16 cellular contexts compared by ENCODE assay signal in the genomic region with DNA sequence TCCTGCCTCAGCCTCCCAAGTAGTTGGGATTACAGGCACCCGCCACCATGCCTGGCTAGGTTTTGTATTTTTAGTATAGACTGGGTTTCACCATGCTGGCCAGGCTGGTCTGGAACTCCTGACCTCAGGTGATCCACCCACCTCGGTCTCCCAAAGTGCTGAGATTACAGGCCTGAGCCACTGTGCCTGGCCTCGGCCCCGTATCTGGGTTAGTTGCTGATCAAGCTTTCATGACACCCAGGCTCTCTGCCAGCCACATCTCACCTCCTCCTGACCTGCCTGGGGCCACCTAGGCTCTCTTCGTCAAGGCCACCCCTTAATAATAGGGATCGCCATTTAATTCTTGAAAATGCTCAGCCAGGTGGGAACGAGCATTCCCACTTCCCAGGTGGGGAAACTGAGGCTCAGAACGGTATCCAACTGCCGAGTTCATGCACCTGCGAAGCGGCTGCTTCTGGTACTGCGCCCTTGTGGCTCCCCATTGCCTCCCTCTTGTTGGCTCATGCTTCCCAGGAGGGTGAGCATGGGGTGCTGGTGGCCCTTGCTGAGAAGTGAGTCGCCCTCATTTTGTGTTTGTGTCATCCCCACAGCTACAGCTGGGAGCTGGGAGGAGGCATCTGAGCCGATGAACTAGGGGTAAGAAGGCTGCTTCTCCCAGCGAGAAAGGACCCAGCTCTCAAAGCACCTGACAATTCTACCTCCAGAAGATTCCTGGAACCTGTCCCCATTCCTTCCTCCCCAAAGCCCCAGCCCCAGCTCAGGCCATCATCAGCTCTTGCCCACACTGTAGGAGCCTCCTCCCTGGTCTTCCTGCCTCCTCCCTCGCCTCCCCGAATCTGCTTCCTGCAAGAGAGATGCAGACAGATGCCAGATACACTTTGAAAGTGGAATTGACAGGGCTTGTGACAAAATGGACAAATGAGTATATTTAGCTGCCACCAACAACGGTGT. TPM values are rescaled to one million over a fixed set of nuclear protein-coding genes. Genes with fewer than 3 reads are reported as not detected.
DNase-seq lines count a peak whose midpoint lies in the region; ATAC-seq, FAIRE-seq and TF ChIP-seq lines count a peak whose summit lies in the region.
"Had no signal": no experiment of that assay in that cellular context is flagged by ENCODE, and none has a peak within 500 bp of the region (broad histone marks: within the 10 kb centered on the region; RNA-seq: fewer than 3 reads in every experiment).

No MANE protein-coding gene starts in this region.

- no peak overlapping the region for H3K27ac ChIP-seq in HepG2 (ENCODE audit: extremely low read length, insufficient read depth, low read length)
- H3K27ac ChIP-seq in right lobe of liver = no peak overlapping the region
- H3K27ac ChIP-seq in SU-DHL-6 (ENCODE audit: low read depth, low read length) = no peak overlapping the region

- intact Hi-C loops in HepG2 (cut with micrococcal nuclease; ENCODE audit: unreplicated experiment) (no loop called here), right lobe of liver (cut with DNase I) (no loop called here)

- no peak overlapping the region for H3K9ac ChIP-seq in HepG2 (ENCODE audit: insufficient read depth, low read depth, low read length)
- no peak overlapping the region for H3K9ac ChIP-seq in SU-DHL-6 (ENCODE audit: low read length)

- DNase-seq in HepG2 (ENCODE audit: low spot score) = no peak
- no peak for DNase-seq in right lobe of liver
- DNase-seq in mesothelial cell of epicardium (ENCODE audit: low spot score in 2 of 2, unreplicated experiment in 2 of 2) = no peak
- DNase-seq in ecto neural progenitor cell (ENCODE audit: low spot score) = no peak
- no peak for DNase-seq in RCC 7860 (ENCODE audit: low spot score)
- DNase-seq in NCI-H1417 treated with DMSO at 0.1 percent for 48 hours (lab: John Stamatoyannopoulos, UW) = no peak
- DNase-seq: EL, MG63, NCI-H1105, NCI-H187, SHP77 treated with DMSO at 0.1 percent for 48 hours had no signal

- no peak overlapping the region for H3K4me2 ChIP-seq in HepG2 (ENCODE audit: low read depth, low read length)
- no peak overlapping the region for H3K4me2 ChIP-seq in SU-DHL-6 (ENCODE audit: low read depth, low read length, poor library complexity, severe bottlenecking)

- H3K27me3 ChIP-seq in HepG2 (ENCODE audit: control insufficient read depth in 1 of 2, insufficient read depth in 2 of 2, low read length in 2 of 2) (peaks cover 2 to 33% of the 10 kb centered on the region in 2 experiments; a peak in 3 of 5 replicates), right lobe of liver (no peaks in the 10 kb centered on the region), SU-DHL-6 (ENCODE audit: low read length) (no peaks in the 10 kb centered on the region)
- H3K27me3 ChIP-seq: MG63 had no signal

- CTCF ChIA-PET in HepG2 (lab: Yijun Ruan, JAX; ENCODE audit: low intra/inter-chr PET ratio, low total read pairs) = no interaction called here

- H3K36me3 ChIP-seq in HepG2 (replicated peaks in 1 of 2; ENCODE audit: control insufficient read depth in 1 of 2, insufficient read depth in 2 of 2, low read length in 2 of 2) (no peaks in the 10 kb centered on the region), right lobe of liver (no peaks in the 10 kb centered on the region), SU-DHL-6 (ENCODE audit: low read length) (no peaks in the 10 kb centered on the region)
- H3K36me3 ChIP-seq: MG63 had no signal

- H3K9me3 Mint-ChIP-seq in mesothelial cell of epicardium = no peaks in the 10 kb centered on the region

- H3K4me3 Mint-ChIP-seq in mesothelial cell of epicardium = no peak overlapping the region

- ATAC-seq in HepG2 (no peak; the same call in 1 of the 3 replicates), right lobe of liver (no peak), esophagus mucosa (peak; percentile 14)
- ATAC-seq: SK-N-SH treated with all-trans-retinoic acid at 6 μM for 48 hours had no signal

- H3K36me3 Mint-ChIP-seq in mesothelial cell of epicardium = no peaks in the 10 kb centered on the region
- H3K36me3 Mint-ChIP-seq: CD14-positive monocyte had no signal

- no peaks in the 10 kb centered on the region for H3K27me3 Mint-ChIP-seq in mesothelial cell of epicardium (ENCODE audit: low read depth)

- no peaks in the 10 kb centered on the region for H3K4me1 Mint-ChIP-seq in mesothelial cell of epicardium

- TF ChIP-seq RAD21 in HepG2 (CRISPR knock-in tag; IDR thresholded peaks at IDR 0.05) = no peak

- 38% methylated on average over 18 of the region's 18 CpGs for WGBS in HepG2 (ENCODE audit: low lambda C conversion rate)
- WGBS in right lobe of liver (ENCODE audit: insufficient coverage, low coverage, low lambda C conversion rate, missing lambda C conversion rate) = 40% methylated on average over 5 of the region's 18 CpGs

- FAIRE-seq in HepG2 (lab: Jason Lieb, UNC) = no peak
- FAIRE-seq in RCC 7860 (lab: Jason Lieb, UNC) = no peak
- FAIRE-seq: H54 had no signal

- H3K4me3 ChIP-seq in HepG2 (replicated peaks in 1 of 3; ENCODE audit: insufficient read depth in 1 of 3, low read depth in 2 of 3, low read length in 3 of 3) (no peak overlapping the region), right lobe of liver (no peak overlapping the region), SU-DHL-6 (ENCODE audit: insufficient read depth, low read length, poor library complexity, severe bottlenecking) (no peak overlapping the region)
- H3K4me3 ChIP-seq: MG63 had no signal

- H3K4me1 ChIP-seq in HepG2 (ENCODE audit: insufficient read depth, low read length) (peaks cover 11% of the 10 kb centered on the region), right lobe of liver (no peaks in the 10 kb centered on the region)

- no peaks in the 10 kb centered on the region for H3K9me3 ChIP-seq in HepG2 (ENCODE audit: low read length)
- H3K9me3 ChIP-seq in right lobe of liver = no peaks in the 10 kb centered on the region
- no peaks in the 10 kb centered on the region for H3K9me3 ChIP-seq in SU-DHL-6 (ENCODE audit: insufficient read depth, low read length)
- H3K9me3 ChIP-seq: MG63 had no signal

- H4K20me1 ChIP-seq in HepG2 (ENCODE audit: insufficient read depth, low read length) = no peaks in the 10 kb centered on the region
- H4K20me1 ChIP-seq in SU-DHL-6 (ENCODE audit: low read depth, low read length) = no peaks in the 10 kb centered on the region

- H3K79me2 ChIP-seq in HepG2 (ENCODE audit: insufficient read depth, low read length) = no peaks in the 10 kb centered on the region
- no peaks in the 10 kb centered on the region for H3K79me2 ChIP-seq in SU-DHL-6 (ENCODE audit: insufficient read depth, low read length)

- in situ Hi-C loops in HepG2 (cut with HindIII; ENCODE audit: extremely low pct_ligation_motif_present, low pct_unique_long_range_greater_than_20kb) = no loop called here

- H2AFZ ChIP-seq in HepG2 (ENCODE audit: low read length) (no peak overlapping the region), SU-DHL-6 (ENCODE audit: low read depth, low read length, severe bottlenecking) (peak overlapping the region; percentile 36)

- POLR2A ChIA-PET in HepG2 (lab: Yijun Ruan, JAX) = interaction anchor here (0.8 kb wide), 1 partner anchor 147 kb away, joined by 3 read pairs; a partner anchor contains a TSS

- TF ChIP-seq EP300 in HepG2 (IDR thresholded peaks at IDR 0.05; ENCODE audit: low read depth in 2 of 2, low read length in 2 of 2) (no peak), HepG2 (CRISPR knock-in tag; IDR thresholded peaks at IDR 0.05; ENCODE audit: borderline replicate concordance) (no peak)

- no TSS peak for BruUV-seq in HepG2 (replicated peaks; lab: Mats Ljungman, UMichigan)

- no peak overlapping the region for H3K27ac Mint-ChIP-seq in mesothelial cell of epicardium

- H3K9me2 ChIP-seq in SU-DHL-6 (replicated peaks; ENCODE audit: insufficient read depth, low read length) = no peaks in the 10 kb centered on the region

- TF ChIP-seq CTCF in HepG2 (CRISPR knock-in tag; IDR thresholded peaks at IDR 0.05) = no peak
- TF ChIP-seq CTCF in right lobe of liver (IDR thresholded peaks at IDR 0.05) = no peak
- TF ChIP-seq CTCF in SU-DHL-6 (IDR thresholded peaks at IDR 0.05; ENCODE audit: insufficient read depth, low read length, poor library complexity, severe bottlenecking) = no peak
- TF ChIP-seq CTCF in mesothelial cell of epicardium (IDR thresholded peaks at IDR 0.05; ENCODE audit: unreplicated experiment) = no peak

- TF ChIP-seq POLR2A in HepG2 (IDR thresholded peaks at IDR 0.05; ENCODE audit: insufficient read depth in 1 of 2, low read depth in 2 of 2, low read length in 2 of 2) = no peak
- no peak for TF ChIP-seq POLR2A in right lobe of liver (IDR thresholded peaks at IDR 0.05)

- no peaks in the 10 kb centered on the region for H3F3A ChIP-seq in SU-DHL-6 (ENCODE audit: insufficient read depth)

RNA-seq across cellular contexts. Expression of a gene that starts 17.3 kb away (rescaled TPM):
- total RNA-seq in HepG2 (2016; rRNA removed; fragmentation: Illumina TruSeq; extraction: Trizol) = 8.4 TPM in 2 replicates
- total RNA-seq in HepG2 (2016; cell fraction: cytosol; rRNA removed; fragmentation: Illumina TruSeq; extraction: Trizol; ENCODE audit: low read depth) = 7.1 and 8.0 TPM in 2 replicates
- total RNA-seq in HepG2 (2016; cell fraction: insoluble cytoplasmic fraction; rRNA removed; fragmentation: Illumina TruSeq; extraction: Trizol) = 6.0 and 8.2 TPM in 2 replicates
- total RNA-seq in HepG2 (2016; cell fraction: membrane; rRNA removed; fragmentation: Illumina TruSeq; extraction: Trizol) = 18.8 and 19.0 TPM in 2 replicates
- total RNA-seq in HepG2 (2016; cell fraction: nucleus; rRNA removed; fragmentation: Illumina TruSeq; extraction: Trizol) = 4.0 and 5.8 TPM in 2 replicates
- polyA plus RNA-seq in HepG2 (2011; rRNA removed) = 5.2 and 5.6 TPM in 2 replicates
- 4.6 and 5.0 TPM in 2 replicates for polyA plus RNA-seq in HepG2 (2011; cell fraction: cytosol; rRNA removed)
- polyA plus RNA-seq in HepG2 (2011; cell fraction: nucleus; rRNA removed) = 4.7 and 4.9 TPM in 2 replicates
- 3.0 and 3.4 TPM in 2 replicates for polyA plus RNA-seq in HepG2 (2012)
- polyA plus RNA-seq in HepG2 (2016; cell fraction: cytosol; fragmentation: Illumina TruSeq; extraction: Trizol; ENCODE audit: low read depth) = 8.8 and 9.8 TPM in 2 replicates
- polyA plus RNA-seq in HepG2 (2016; cell fraction: insoluble cytoplasmic fraction; fragmentation: Illumina TruSeq; extraction: Trizol; ENCODE audit: low read depth) = 8.1 and 9.3 TPM in 2 replicates
- polyA plus RNA-seq in HepG2 (2016; cell fraction: membrane; fragmentation: Illumina TruSeq; extraction: Trizol; ENCODE audit: low read depth) = 17.1 and 17.3 TPM in 2 replicates
- 7.7 and 8.0 TPM in 2 replicates for polyA plus RNA-seq in HepG2 (2016; cell fraction: nucleus; fragmentation: Illumina TruSeq; extraction: Trizol; ENCODE audit: insufficient read depth, low read depth)
- polyA minus RNA-seq in HepG2 (2011; rRNA and poly(A)+ RNA removed; ENCODE audit: low replicate concordance) = 2.2 and 3.6 TPM in 2 replicates
- polyA minus RNA-seq in HepG2 (2011; cell fraction: cytosol; rRNA and poly(A)+ RNA removed) = 1.6 and 1.9 TPM in 2 replicates
- 4.4 and 4.9 TPM in 2 replicates for polyA minus RNA-seq in HepG2 (2011; cell fraction: nucleus; rRNA and poly(A)+ RNA removed)
- total RNA-seq in right lobe of liver = 1 to 10 TPM; 3.5 to 7.9 (median 5.6) TPM
- 19.1 TPM for total RNA-seq in esophagus mucosa
- 38.3 to 40.2 TPM (median 39.9 TPM) in 3 replicates for total RNA-seq in mesothelial cell of epicardium
